Comparison of ENCODE assay signal across 16 cellular contexts in the genomic region with DNA sequence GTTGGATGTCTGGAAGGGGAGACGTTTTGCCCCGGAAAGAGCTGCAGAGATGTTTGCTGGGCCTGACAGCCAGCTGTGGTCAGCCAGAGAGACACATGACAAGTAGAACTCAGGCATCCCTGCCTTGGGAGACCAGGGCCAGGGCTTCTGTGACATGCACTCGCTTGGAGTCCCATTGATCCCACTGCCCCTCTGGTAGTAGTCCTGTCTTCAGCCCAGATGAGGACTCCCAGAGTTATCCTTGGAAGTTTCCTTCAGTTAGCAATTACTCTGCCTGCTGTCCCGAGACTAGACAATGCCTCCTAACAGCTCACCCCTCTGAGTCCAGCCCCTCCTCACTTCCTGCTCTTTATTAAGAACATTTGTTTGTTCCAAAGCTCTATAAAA.
DNase-seq lines count a peak whose midpoint lies in the region; TF ChIP-seq lines count a peak whose summit lies in the region.
"Had no signal": no experiment of that assay in that cellular context is flagged by ENCODE, and none has a peak within 500 bp of the region (broad histone marks: within the 10 kb centered on the region; RNA-seq: fewer than 3 reads in every experiment).

No MANE protein-coding gene starts in this region.

- H3K4me3 ChIP-seq in cardiac muscle cell (no peak overlapping the region), left ventricle myocardium inferior (no peak overlapping the region), breast epithelium (no peak overlapping the region), mesodermal cell (ENCODE audit: extremely low read depth, insufficient read depth, low read length, poor library complexity, severe bottlenecking) (no peak overlapping the region), vagina (no peak overlapping the region), spleen (no peak overlapping the region)
- H3K4me3 ChIP-seq: tibial artery had no signal

- intact Hi-C loops in left ventricle myocardium inferior (cut with micrococcal nuclease) (no loop called here), breast epithelium (cut with DNase I; ENCODE audit: low total_unique reads) (no loop called here), vagina (cut with DNase I) (no loop called here), spleen (cut with DNase I; ENCODE audit: low total_unique reads) (no loop called here)

- DNase-seq in cardiac muscle cell (ENCODE audit: low read depth in 1 of 2, low spot score in 1 of 2) (no peak), left ventricle myocardium inferior (no peak), breast epithelium (ENCODE audit: low spot score in 2 of 2) (no peak), vagina (ENCODE audit: extremely low spot score in 2 of 2) (no peak), spleen (no peak), DMS79 treated with DMSO at 0.1 percent for 48 hours (lab: John Stamatoyannopoulos, UW) (no peak)
- no peak for DNase-seq in activated CD4-positive, alpha-beta T cell treated with anti-CD3 and anti-CD28 coated beads for 4 hours
- DNase-seq: activated CD4-positive, alpha-beta T cell treated with anti-CD3 and anti-CD28 coated beads, Interleukin-2, amount 50 U/mL, for 1 hour; activated naive CD8-positive, alpha-beta T cell treated with anti-CD3 and anti-CD28 coated beads, Interleukin-2, amount 10 ng/mL, durations not matched to agents 7 days and 5 days; activated T-cell treated with anti-CD3 and anti-CD28 coated beads, Interleukin-2, amount 50 U/mL, for 24 hours; mesendoderm; NCI-H1930; stimulated activated CD4-positive, alpha-beta T cell treated with anti-CD3 and anti-CD28 coated beads, Interleukin-4, amount 100 ng/mL, for 24 hours; stimulated activated CD8-positive, alpha-beta memory T cell treated with anti-CD3 and anti-CD28 coated beads, Interleukin-4, amount 100 ng/mL, for 48 hours; tibial artery had no signal

- TF ChIP-seq CTCF in cardiac muscle cell (IDR thresholded peaks at IDR 0.05; ENCODE audit: low read depth, low read length) (no peak), left ventricle myocardium inferior (IDR thresholded peaks at IDR 0.05; ENCODE audit: borderline replicate concordance) (no peak), breast epithelium (IDR thresholded peaks at IDR 0.05) (no peak), vagina (IDR thresholded peaks at IDR 0.05) (no peak), spleen (IDR thresholded peaks at IDR 0.05 in 8 of 11, conservative IDR thresholded peaks at IDR 0.05 in 3 of 11) (no peak)

- H3K4me1 ChIP-seq in cardiac muscle cell (ENCODE audit: low read depth): peaks cover 9% of the 10 kb centered on the region
- H3K4me1 ChIP-seq in left ventricle myocardium inferior: peaks cover 17% of the 10 kb centered on the region
- H3K4me1 ChIP-seq in breast epithelium: no peaks in the 10 kb centered on the region
- H3K4me1 ChIP-seq in mesodermal cell (ENCODE audit: control insufficient read depth, insufficient read depth, low read length, poor library complexity, severe bottlenecking): peaks cover 17% of the 10 kb centered on the region
- peaks cover 47% of the 10 kb centered on the region for H3K4me1 ChIP-seq in vagina
- no peaks in the 10 kb centered on the region for H3K4me1 ChIP-seq in spleen

- peak overlapping the region; percentile 20 for H3K27ac ChIP-seq in cardiac muscle cell
- no peak overlapping the region for H3K27ac ChIP-seq in left ventricle myocardium inferior (replicated peaks)
- H3K27ac ChIP-seq in breast epithelium: peak overlapping the region; percentile 53 to 59
- peak overlapping the region; percentile 56 for H3K27ac ChIP-seq in mesodermal cell (ENCODE audit: low read depth, low read length, severe bottlenecking)
- peak overlapping the region; percentile 61 for H3K27ac ChIP-seq in vagina
- peak overlapping the region in 1 of 8 donors; percentile 7 for H3K27ac ChIP-seq in spleen

- WGBS in mesodermal cell (ENCODE audit: insufficient coverage in 2 of 2), 2 experiments: 75 to 94% methylated on average over 4 of the region's 4 CpGs
- WGBS in spleen, 5 donors: 44 to 55% (median 47%) methylated on average over 4 of the region's 4 CpGs

- no peaks in the 10 kb centered on the region for H3K36me3 ChIP-seq in cardiac muscle cell
- H3K36me3 ChIP-seq in left ventricle myocardium inferior: no peaks in the 10 kb centered on the region
- no peaks in the 10 kb centered on the region for H3K36me3 ChIP-seq in breast epithelium
- no peaks in the 10 kb centered on the region for H3K36me3 ChIP-seq in mesodermal cell (ENCODE audit: control insufficient read depth, insufficient read depth, low read length)
- H3K36me3 ChIP-seq in vagina: no peaks in the 10 kb centered on the region
- H3K36me3 ChIP-seq in spleen: no peaks in the 10 kb centered on the region
- H3K36me3 ChIP-seq: tibial artery had no signal

- H3K9me3 ChIP-seq in cardiac muscle cell (ENCODE audit: low read depth) (no peaks in the 10 kb centered on the region), left ventricle myocardium inferior (replicated peaks) (peaks cover 3% of the 10 kb centered on the region), breast epithelium (no peaks in the 10 kb centered on the region), mesodermal cell (ENCODE audit: control insufficient read depth, low read length) (no peaks in the 10 kb centered on the region), vagina (no peaks in the 10 kb centered on the region), spleen (peaks cover 0 to 3% (median 0%) of the 10 kb centered on the region in 8 donors)
- H3K9me3 ChIP-seq: tibial artery had no signal

- TF ChIP-seq POLR2A in breast epithelium (IDR thresholded peaks at IDR 0.05) (no peak), vagina (IDR thresholded peaks at IDR 0.05) (no peak), spleen (IDR thresholded peaks at IDR 0.05) (no peak)

- H3K27me3 ChIP-seq in cardiac muscle cell (no peaks in the 10 kb centered on the region), left ventricle myocardium inferior (ENCODE audit: low read depth) (no peaks in the 10 kb centered on the region), breast epithelium (no peaks in the 10 kb centered on the region), vagina (no peaks in the 10 kb centered on the region), spleen (replicated peaks in 1 of 7) (no peaks in the 10 kb centered on the region)
- H3K27me3 ChIP-seq: tibial artery had no signal
